In genomic region chr22:38316340-38317236, GRCh38 we compare ENCODE assay signal across 1 cellular context.
A peak's percentile ranks its signal among the peaks of the same experiment; 100 is the strongest.
TF ChIP-seq lines count a peak whose summit lies in the region.

No MANE protein-coding gene starts in this region.

TF ChIP-seq in HepG2, 621 proteins besides CTCF, POLR2A, EP300 and RAD21 (continued from another document):
- TF ChIP-seq NFAT5 (CRISPR knock-in tag; IDR thresholded peaks at IDR 0.05) = no peak
- no peak for TF ChIP-seq YEATS2 (CRISPR knock-in tag; IDR thresholded peaks at IDR 0.05; ENCODE audit: borderline replicate concordance)
- no peak for TF ChIP-seq ZNF652 (CRISPR knock-in tag; IDR thresholded peaks at IDR 0.05; ENCODE audit: borderline replicate concordance, low read depth)
- no peak for TF ChIP-seq KLF13 (CRISPR knock-in tag; IDR thresholded peaks at IDR 0.05)
- no peak for TF ChIP-seq ISX (CRISPR knock-in tag; conservative IDR thresholded peaks at IDR 0.05)
- TF ChIP-seq HNRNPH1 (optimal IDR thresholded peaks at IDR 0.05; ENCODE audit: low read depth, low read length) = no peak
- TF ChIP-seq, protein P1, sequence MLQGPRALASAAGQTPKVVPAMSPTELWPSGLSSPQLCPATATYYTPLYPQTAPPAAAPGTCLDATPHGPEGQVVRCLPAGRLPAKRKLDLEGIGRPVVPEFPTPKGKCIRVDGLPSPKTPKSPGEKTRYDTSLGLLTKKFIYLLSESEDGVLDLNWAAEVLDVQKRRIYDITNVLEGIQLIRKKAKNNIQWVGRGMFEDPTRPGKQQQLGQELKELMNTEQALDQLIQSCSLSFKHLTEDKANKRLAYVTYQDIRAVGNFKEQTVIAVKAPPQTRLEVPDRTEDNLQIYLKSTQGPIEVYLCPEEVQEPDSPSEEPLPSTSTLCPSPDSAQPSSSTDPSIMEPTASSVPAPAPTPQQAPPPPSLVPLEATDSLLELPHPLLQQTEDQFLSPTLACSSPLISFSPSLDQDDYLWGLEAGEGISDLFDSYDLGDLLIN (CRISPR knock-in tag; IDR thresholded peaks at IDR 0.05; ENCODE audit: borderline replicate concordance) = no peak
- TF ChIP-seq PAX8 (CRISPR knock-in tag; IDR thresholded peaks at IDR 0.05; ENCODE audit: borderline replicate concordance) = no peak
- no peak for TF ChIP-seq SYNCRIP (IDR thresholded peaks at IDR 0.05; ENCODE audit: insufficient read depth, low read depth, low read length)
- 0 out of 2 replicates have a peak, but pooled peaks have one; percentile 24 for TF ChIP-seq ZNF710 (CRISPR knock-in tag; IDR thresholded peaks at IDR 0.05; ENCODE audit: borderline replicate concordance)
- TF ChIP-seq RBM22 (optimal IDR thresholded peaks at IDR 0.05; ENCODE audit: low read length) = no peak
- peak; percentile 33 for TF ChIP-seq ASH2L (IDR thresholded peaks at IDR 0.05; ENCODE audit: insufficient read length, low read depth, low read length)
- TF ChIP-seq ZNF782 (CRISPR knock-in tag; IDR thresholded peaks at IDR 0.05; ENCODE audit: borderline replicate concordance) = no peak
- no peak for TF ChIP-seq ZNF605 (CRISPR knock-in tag; IDR thresholded peaks at IDR 0.05)
- TF ChIP-seq MED1 (CRISPR knock-in tag; IDR thresholded peaks at IDR 0.05) = no peak
- TF ChIP-seq SAP130 (CRISPR knock-in tag; IDR thresholded peaks at IDR 0.05; ENCODE audit: low read depth) = peak; percentile 44; the same call in 1 of the 2 replicates
- TF ChIP-seq, protein P2, sequence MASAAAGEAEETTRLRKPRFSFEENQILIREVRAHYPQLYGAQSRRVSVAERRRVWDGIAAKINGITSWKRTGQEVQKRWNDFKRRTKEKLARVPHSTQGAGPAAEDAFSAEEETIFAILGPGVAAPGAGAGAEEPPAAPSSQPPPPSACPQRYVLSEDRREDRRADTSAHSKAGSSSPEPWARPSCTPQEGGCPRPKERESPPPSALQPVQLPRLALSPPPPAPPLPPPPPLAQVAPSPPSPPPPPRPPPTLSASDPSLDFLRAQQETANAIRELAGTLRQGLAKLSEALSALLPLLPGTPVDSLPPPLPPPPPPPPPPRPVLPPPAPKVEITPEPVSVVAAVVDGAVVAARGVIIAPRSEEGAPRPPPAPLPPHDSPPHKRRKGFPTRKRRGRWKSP (CRISPR knock-in tag; IDR thresholded peaks at IDR 0.05) = no peak
- TF ChIP-seq MXI1 (IDR thresholded peaks at IDR 0.05; ENCODE audit: borderline replicate concordance, low read depth, low read length) = peak; percentile 10; the same call in 1 of the 3 replicates
